Comparison of ENCODE assay signal across 21 cellular contexts in the genomic region with DNA sequence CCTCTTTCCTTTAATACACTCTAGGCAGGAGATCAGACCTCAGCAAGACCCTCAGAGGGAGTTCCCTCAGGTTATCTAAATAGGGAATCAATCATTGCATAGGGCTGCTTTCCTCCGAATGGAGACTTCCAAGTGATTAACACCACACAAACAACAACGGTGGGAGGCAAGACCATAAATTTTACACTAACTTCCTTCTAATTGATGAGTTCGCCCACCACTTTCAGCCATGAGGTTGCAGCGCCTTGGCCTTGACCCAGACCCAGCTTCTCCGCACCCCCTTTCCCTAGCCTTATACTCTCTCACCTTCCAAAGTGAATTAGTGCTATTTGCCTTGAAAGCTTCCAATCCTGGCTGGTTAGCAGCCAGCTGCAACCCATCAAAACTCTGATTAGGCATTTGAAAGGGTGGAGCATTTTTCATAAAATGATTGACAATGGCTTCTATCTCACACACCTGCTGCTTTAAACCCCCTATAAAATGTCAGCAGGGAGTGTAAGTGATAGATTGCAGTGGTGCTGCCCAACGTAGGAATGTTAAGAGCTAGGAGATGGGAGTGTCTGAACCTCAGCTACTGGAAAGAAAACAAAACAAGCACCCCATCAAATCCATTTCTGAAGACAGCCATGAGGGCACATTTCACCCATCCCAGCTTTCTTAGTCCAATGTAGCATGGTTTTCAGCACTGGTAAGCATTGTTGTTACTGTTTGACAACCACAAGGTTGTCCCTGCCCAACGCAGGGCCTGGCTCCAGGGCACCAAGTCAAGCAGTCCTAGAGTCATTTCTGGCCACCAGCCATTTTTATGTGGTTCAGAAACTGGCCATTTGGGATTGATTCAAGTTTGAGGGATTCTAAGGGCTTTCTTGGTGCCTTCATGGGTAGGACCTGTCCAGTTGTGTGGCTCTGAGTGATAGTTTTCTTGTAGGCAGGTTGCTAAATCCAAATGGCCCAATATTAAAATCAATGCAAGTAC.
"Had no signal": no experiment of that assay in that cellular context is flagged by ENCODE, and none has a peak within 500 bp of the region (broad histone marks: within the 10 kb centered on the region; RNA-seq: fewer than 3 reads in every experiment).

No MANE protein-coding gene starts in this region.

- H3K4me1 ChIP-seq: breast epithelium, esophagus muscularis mucosa, gastroesophageal sphincter, neural progenitor cell, spleen, testis, upper lobe of left lung had no signal

- H3K36me3 ChIP-seq: breast epithelium, esophagus muscularis mucosa, gastroesophageal sphincter, neural progenitor cell, spleen, upper lobe of left lung had no signal

- ATAC-seq: activated T-cell treated with anti-CD3 and anti-CD28 coated beads, Interleukin-2, amount 50 U/mL, for 72 hours; gastroesophageal sphincter; naive thymus-derived CD4-positive, alpha-beta T cell; T-helper 17 cell had no signal

- H3K4me3 ChIP-seq: breast epithelium, esophagus muscularis mucosa, gastroesophageal sphincter, neural progenitor cell, spleen, testis, upper lobe of left lung had no signal

- H3K9ac ChIP-seq: neural progenitor cell had no signal

- H3K9me3 ChIP-seq: breast epithelium, esophagus muscularis mucosa, testis, upper lobe of left lung had no signal

- DNase-seq: activated CD4-positive, alpha-beta memory T cell treated with anti-CD3 and anti-CD28 coated beads, Interleukin-2, amount 10 ng/mL, durations not matched to agents 7 days and 5 days; activated CD4-positive, alpha-beta T cell treated with anti-CD3 and anti-CD28 coated beads for 4 hours; activated CD4-positive, CD25-positive, alpha-beta regulatory T cell; activated effector memory CD4-positive, alpha-beta T cell treated with Interleukin-2 at 50 U/mL for 16 hours; activated naive CD4-positive, alpha-beta T cell treated with anti-CD3 and anti-CD28 coated beads for 36 hours; activated naive CD8-positive, alpha-beta T cell treated with anti-CD3 and anti-CD28 coated beads, Interleukin-2, amount 10 ng/mL, durations not matched to agents 7 days and 5 days; activated T-cell treated with anti-CD3 and anti-CD28 coated beads, Interleukin-2, amount 50 U/mL, for 72 hours; amniotic stem cell; head of caudate nucleus; hypothalamus; naive thymus-derived CD4-positive, alpha-beta T cell; spleen; stimulated activated CD4-positive, alpha-beta T cell treated with anti-CD3 and anti-CD28 coated beads, Interleukin-4, amount 100 ng/mL, for 1 hour; stimulated activated naive CD4-positive, alpha-beta T cell; T-helper 17 cell; testis; upper lobe of left lung had no signal

- H3K27me3 ChIP-seq: breast epithelium, esophagus muscularis mucosa, gastroesophageal sphincter, neural progenitor cell, testis, upper lobe of left lung had no signal

- H3K27ac ChIP-seq: breast epithelium, esophagus muscularis mucosa, gastroesophageal sphincter, neural progenitor cell, spleen, testis, upper lobe of left lung had no signal

- H3K4me2 ChIP-seq: neural progenitor cell had no signal

- H2AFZ ChIP-seq: neural progenitor cell had no signal
